19 cellular contexts compared by ENCODE assay signal in genomic region chr14:95106966-95107365, GRCh38.
"Had no signal": no experiment of that assay in that cellular context is flagged by ENCODE, and none has a peak within 500 bp of the region (broad histone marks: within the 10 kb centered on the region; RNA-seq: fewer than 3 reads in every experiment).

No MANE protein-coding gene starts in this region.

- H3K27me3 ChIP-seq: gastrocnemius medialis, heart left ventricle, pancreas, right atrium auricular region, upper lobe of right lung had no signal

- H3K27ac ChIP-seq: gastrocnemius medialis, heart left ventricle, pancreas, psoas muscle, right atrium auricular region, upper lobe of right lung had no signal

- H3K4me3 Mint-ChIP-seq: activated CD4-positive, alpha-beta memory T cell treated with anti-CD3 and anti-CD28 coated beads for 36 hours; activated naive CD4-positive, alpha-beta T cell treated with anti-CD3 and anti-CD28 coated beads, Interleukin-2, amount 10 ng/mL, durations not matched to agents 7 days and 5 days; activated T-cell treated with anti-CD3 and anti-CD28 coated beads, Interleukin-2, amount 50 U/mL, for 72 hours; nephron progenitor cell had no signal

- H3K9me3 Mint-ChIP-seq: activated CD4-positive, alpha-beta memory T cell treated with anti-CD3 and anti-CD28 coated beads for 36 hours; activated naive CD4-positive, alpha-beta T cell treated with anti-CD3 and anti-CD28 coated beads, Interleukin-2, amount 10 ng/mL, durations not matched to agents 7 days and 5 days; activated T-cell treated with anti-CD3 and anti-CD28 coated beads, Interleukin-2, amount 50 U/mL, for 72 hours; nephron progenitor cell had no signal

- H3K9me3 ChIP-seq: gastrocnemius medialis, heart left ventricle, pancreas, psoas muscle, right atrium auricular region, upper lobe of right lung had no signal

- H3K27me3 Mint-ChIP-seq: activated CD4-positive, alpha-beta memory T cell treated with anti-CD3 and anti-CD28 coated beads for 36 hours; activated naive CD4-positive, alpha-beta T cell treated with anti-CD3 and anti-CD28 coated beads, Interleukin-2, amount 10 ng/mL, durations not matched to agents 7 days and 5 days had no signal

- H3K4me1 ChIP-seq: gastrocnemius medialis, psoas muscle, upper lobe of right lung had no signal

- DNase-seq: activated CD4-positive, alpha-beta memory T cell treated with anti-CD3 and anti-CD28 coated beads for 36 hours; activated CD4-positive, alpha-beta T cell treated with anti-CD3 and anti-CD28 coated beads for 4 hours; activated CD4-positive, CD25-positive, alpha-beta regulatory T cell; activated effector memory CD4-positive, alpha-beta T cell treated with Interleukin-2 at 50 U/mL for 16 hours; activated naive CD4-positive, alpha-beta T cell treated with anti-CD3 and anti-CD28 coated beads, Interleukin-2, amount 10 ng/mL, durations not matched to agents 7 days and 5 days; activated T-cell treated with anti-CD3 and anti-CD28 coated beads, Interleukin-2, amount 50 U/mL, for 72 hours; erythroblast; gastrocnemius medialis; heart left ventricle; left colon; mesenchymal stem cell; nephron progenitor cell; pancreas; psoas muscle; stimulated activated CD4-positive, alpha-beta T cell treated with anti-CD3 and anti-CD28 coated beads, Interleukin-4, amount 100 ng/mL, for 24 hours; stimulated activated naive CD4-positive, alpha-beta T cell treated with Interleukin-2 at 50 U/mL for 16 hours; T1000; upper lobe of right lung had no signal

- H3K27ac Mint-ChIP-seq: activated CD4-positive, alpha-beta memory T cell treated with anti-CD3 and anti-CD28 coated beads for 36 hours; activated naive CD4-positive, alpha-beta T cell treated with anti-CD3 and anti-CD28 coated beads, Interleukin-2, amount 10 ng/mL, durations not matched to agents 7 days and 5 days; activated T-cell treated with anti-CD3 and anti-CD28 coated beads, Interleukin-2, amount 50 U/mL, for 72 hours; nephron progenitor cell had no signal

- H3K4me1 Mint-ChIP-seq: activated naive CD4-positive, alpha-beta T cell treated with anti-CD3 and anti-CD28 coated beads, Interleukin-2, amount 10 ng/mL, durations not matched to agents 7 days and 5 days; nephron progenitor cell had no signal

- H3K4me3 ChIP-seq: gastrocnemius medialis, heart left ventricle, pancreas, psoas muscle, right atrium auricular region, upper lobe of right lung had no signal
